32 cellular contexts compared by ENCODE assay signal in the genomic region with DNA sequence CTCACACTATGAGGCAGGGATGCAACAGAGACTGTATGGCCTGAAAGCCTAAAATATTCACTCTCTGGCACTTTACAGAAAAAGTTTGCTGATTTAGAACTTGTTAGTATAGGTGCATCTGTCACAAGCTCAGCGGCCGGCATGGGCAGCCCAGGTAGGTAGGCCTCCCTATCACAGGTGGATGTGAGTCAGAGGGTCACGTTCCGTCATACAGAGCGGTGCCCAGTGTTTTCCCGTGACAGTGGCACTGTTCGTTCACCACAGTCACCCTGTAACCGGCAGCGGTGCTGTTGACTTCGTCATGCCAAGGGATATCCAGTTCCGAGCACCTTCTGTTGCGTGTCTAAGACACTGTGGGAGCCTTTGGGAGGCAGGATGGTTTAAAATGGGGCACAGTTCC.
"Had no signal": no experiment of that assay in that cellular context is flagged by ENCODE, and none has a peak within 500 bp of the region (broad histone marks: within the 10 kb centered on the region; RNA-seq: fewer than 3 reads in every experiment).

No MANE protein-coding gene starts in this region.

- H3K4me3 ChIP-seq: adrenal gland, body of pancreas, esophagus muscularis mucosa, gastrocnemius medialis, heart left ventricle had no signal

- H3K9me3 ChIP-seq: adrenal gland, body of pancreas, esophagus muscularis mucosa, gastrocnemius medialis, heart left ventricle had no signal

- H3K4me1 ChIP-seq: adrenal gland, body of pancreas, gastrocnemius medialis, heart left ventricle had no signal

- FAIRE-seq: colon had no signal

- H3K27me3 ChIP-seq: adrenal gland, body of pancreas, esophagus muscularis mucosa, foreskin keratinocyte, gastrocnemius medialis, heart left ventricle had no signal

- ATAC-seq: activated CD4-positive, CD25-positive, alpha-beta regulatory T cell treated with anti-CD3 and anti-CD28 coated beads, Interleukin-2, amount 50 U/mL, for 24 hours; activated CD8-positive, alpha-beta T cell treated with anti-CD3 and anti-CD28 coated beads for 36 hours; activated naive CD8-positive, alpha-beta T cell treated with anti-CD3 and anti-CD28 coated beads, Interleukin-2, amount 50 U/mL, for 24 hours; activated T-cell treated with anti-CD3 and anti-CD28 coated beads, Interleukin-2, amount 50 U/mL, for 4 hours; activated T-helper 17 cell treated with anti-CD3 and anti-CD28 coated beads, Interleukin-2, amount 50 U/mL, for 72 hours; body of pancreas; effector memory CD8-positive, alpha-beta T cell; foreskin keratinocyte; gastrocnemius medialis; heart left ventricle; T-helper 17 cell had no signal

- DNase-seq: activated B cell treated with CpG ODN at 0.5 μM for 24 hours; activated CD4-positive, alpha-beta T cell treated with anti-CD3 and anti-CD28 coated beads for 48 hours; activated CD4-positive, alpha-beta T cell treated with anti-CD3 and anti-CD28 coated beads, Interleukin-2, amount 50 U/mL, for 1 hour; activated CD4-positive, alpha-beta T cell treated with anti-CD3 and anti-CD28 coated beads, Interleukin-2, amount 50 U/mL, for 48 hours; activated CD8-positive, alpha-beta memory T cell treated with anti-CD3 and anti-CD28 coated beads for 24 hours; activated CD8-positive, alpha-beta T cell treated with anti-CD3 and anti-CD28 coated beads for 36 hours; activated effector memory CD4-positive, alpha-beta T cell treated with Interleukin-2 at 50 U/mL for 16 hours; activated naive CD4-positive, alpha-beta T cell treated with anti-CD3 and anti-CD28 coated beads for 36 hours; activated naive CD8-positive, alpha-beta T cell treated with anti-CD3 and anti-CD28 coated beads for 36 hours; activated naive CD8-positive, alpha-beta T cell treated with anti-CD3 and anti-CD28 coated beads, Interleukin-2, amount 50 U/mL, for 24 hours; activated T-cell treated with anti-CD3 and anti-CD28 coated beads, Interleukin-2, amount 50 U/mL, for 4 hours; adrenal gland; amygdala; aorta; body of pancreas; caudate nucleus; cortex of kidney; dermis blood vessel endothelial cell; effector CD4-positive, alpha-beta T cell; effector memory CD8-positive, alpha-beta T cell; erythroblast; foreskin keratinocyte; gastrocnemius medialis; glutamatergic neuron; heart left ventricle; T-helper 17 cell; T1000; WERI-Rb-1 had no signal

- H3K27ac ChIP-seq: adrenal gland, body of pancreas, esophagus muscularis mucosa, foreskin keratinocyte, gastrocnemius medialis, heart left ventricle, WERI-Rb-1 had no signal

- H3K36me3 ChIP-seq: adrenal gland, esophagus muscularis mucosa, gastrocnemius medialis, heart left ventricle, WERI-Rb-1 had no signal
